In the genomic region with DNA sequence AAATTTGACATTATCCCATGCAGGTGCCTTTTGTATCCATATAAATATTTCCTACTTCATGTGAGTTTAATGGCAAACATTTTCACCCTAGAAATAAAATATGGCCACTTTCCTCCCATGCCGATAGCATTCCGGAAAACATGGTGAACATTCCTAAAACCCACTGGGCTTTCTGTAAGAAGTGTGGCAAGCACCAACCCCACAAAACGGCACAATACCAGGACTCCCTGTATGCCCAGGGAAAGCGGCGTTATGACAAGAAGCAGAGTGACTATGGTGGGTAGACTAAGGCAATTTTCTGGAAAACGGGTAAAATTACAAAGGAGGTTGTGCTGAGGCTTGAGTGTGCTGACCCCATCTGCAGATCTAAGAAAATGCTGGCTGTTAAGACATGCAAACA, we compare ENCODE assay signal across 2 cellular contexts.
TF ChIP-seq lines count a peak whose summit lies in the region.

No MANE protein-coding gene starts in this region.

TF ChIP-seq in SK-N-SH, 30 proteins besides CTCF, POLR2A, EP300 and RAD21 (continued from another document):
- no peak for TF ChIP-seq CHD2 (IDR thresholded peaks at IDR 0.05; ENCODE audit: low read length, partially characterized antibody)
- no peak for TF ChIP-seq TCF12 (IDR thresholded peaks at IDR 0.05)
- TF ChIP-seq, protein P1, sequence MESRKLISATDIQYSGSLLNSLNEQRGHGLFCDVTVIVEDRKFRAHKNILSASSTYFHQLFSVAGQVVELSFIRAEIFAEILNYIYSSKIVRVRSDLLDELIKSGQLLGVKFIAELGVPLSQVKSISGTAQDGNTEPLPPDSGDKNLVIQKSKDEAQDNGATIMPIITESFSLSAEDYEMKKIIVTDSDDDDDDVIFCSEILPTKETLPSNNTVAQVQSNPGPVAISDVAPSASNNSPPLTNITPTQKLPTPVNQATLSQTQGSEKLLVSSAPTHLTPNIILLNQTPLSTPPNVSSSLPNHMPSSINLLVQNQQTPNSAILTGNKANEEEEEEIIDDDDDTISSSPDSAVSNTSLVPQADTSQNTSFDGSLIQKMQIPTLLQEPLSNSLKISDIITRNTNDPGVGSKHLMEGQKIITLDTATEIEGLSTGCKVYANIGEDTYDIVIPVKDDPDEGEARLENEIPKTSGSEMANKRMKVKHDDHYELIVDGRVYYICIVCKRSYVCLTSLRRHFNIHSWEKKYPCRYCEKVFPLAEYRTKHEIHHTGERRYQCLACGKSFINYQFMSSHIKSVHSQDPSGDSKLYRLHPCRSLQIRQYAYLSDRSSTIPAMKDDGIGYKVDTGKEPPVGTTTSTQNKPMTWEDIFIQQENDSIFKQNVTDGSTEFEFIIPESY (IDR thresholded peaks at IDR 0.05; ENCODE audit: borderline replicate concordance, low read depth) = no peak
- TF ChIP-seq, protein P2, sequence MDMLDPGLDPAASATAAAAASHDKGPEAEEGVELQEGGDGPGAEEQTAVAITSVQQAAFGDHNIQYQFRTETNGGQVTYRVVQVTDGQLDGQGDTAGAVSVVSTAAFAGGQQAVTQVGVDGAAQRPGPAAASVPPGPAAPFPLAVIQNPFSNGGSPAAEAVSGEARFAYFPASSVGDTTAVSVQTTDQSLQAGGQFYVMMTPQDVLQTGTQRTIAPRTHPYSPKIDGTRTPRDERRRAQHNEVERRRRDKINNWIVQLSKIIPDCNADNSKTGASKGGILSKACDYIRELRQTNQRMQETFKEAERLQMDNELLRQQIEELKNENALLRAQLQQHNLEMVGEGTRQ (IDR thresholded peaks at IDR 0.05; ENCODE audit: borderline replicate concordance, low read depth, low read length) = no peak
- no peak for TF ChIP-seq MEF2A (IDR thresholded peaks at IDR 0.05; ENCODE audit: borderline replicate concordance, low read depth)
- TF ChIP-seq SMC3 (IDR thresholded peaks at IDR 0.05; ENCODE audit: low read depth, low read length) = no peak
- TF ChIP-seq MXI1 (IDR thresholded peaks at IDR 0.05; ENCODE audit: low read depth, low read length) = no peak
- no peak for TF ChIP-seq YY1 (IDR thresholded peaks at IDR 0.05; ENCODE audit: low read depth)
- TF ChIP-seq FOXJ3 (CRISPR knock-in tag; IDR thresholded peaks at IDR 0.05) = no peak
- no peak for TF ChIP-seq SIN3A (IDR thresholded peaks at IDR 0.05; ENCODE audit: borderline replicate concordance, low read depth, low read length)
- TF ChIP-seq TAF1 (IDR thresholded peaks at IDR 0.05; ENCODE audit: borderline replicate concordance, low read depth, low read length) = no peak

TF ChIP-seq in SK-N-SH treated with all-trans-retinoic acid at 6 μM for 48 hours, 23 proteins besides CTCF, POLR2A, EP300 and RAD21 (continued from another document):
- TF ChIP-seq ESRRG (CRISPR knock-in tag; IDR thresholded peaks at IDR 0.05) = no peak
- TF ChIP-seq TOX (CRISPR knock-in tag; IDR thresholded peaks at IDR 0.05; ENCODE audit: borderline replicate concordance) = no peak
- no peak for TF ChIP-seq PPARA (CRISPR knock-in tag; IDR thresholded peaks at IDR 0.05; ENCODE audit: borderline replicate concordance)
- no peak for TF ChIP-seq CREB5 (CRISPR knock-in tag; IDR thresholded peaks at IDR 0.05; ENCODE audit: low read depth)
- no peak for TF ChIP-seq ZNF70 (CRISPR knock-in tag; IDR thresholded peaks at IDR 0.05)
- no peak for TF ChIP-seq RARB (CRISPR knock-in tag; IDR thresholded peaks at IDR 0.05)
- no peak for TF ChIP-seq SNAI2 (CRISPR knock-in tag; IDR thresholded peaks at IDR 0.05)
- TF ChIP-seq ZC3H10 (CRISPR knock-in tag; IDR thresholded peaks at IDR 0.05) = no peak
- TF ChIP-seq OSR1 (CRISPR knock-in tag; IDR thresholded peaks at IDR 0.05) = no peak
- TF ChIP-seq BACH2 (CRISPR knock-in tag; IDR thresholded peaks at IDR 0.05; ENCODE audit: borderline replicate concordance) = no peak
- no peak for TF ChIP-seq CSDC2 (CRISPR knock-in tag; IDR thresholded peaks at IDR 0.05)
- no peak for TF ChIP-seq GLIS3 (CRISPR knock-in tag; IDR thresholded peaks at IDR 0.05)
- no peak for TF ChIP-seq ISL1 (CRISPR knock-in tag; IDR thresholded peaks at IDR 0.05)
